ENCODE assay signal across 14 cellular contexts in the genomic region with DNA sequence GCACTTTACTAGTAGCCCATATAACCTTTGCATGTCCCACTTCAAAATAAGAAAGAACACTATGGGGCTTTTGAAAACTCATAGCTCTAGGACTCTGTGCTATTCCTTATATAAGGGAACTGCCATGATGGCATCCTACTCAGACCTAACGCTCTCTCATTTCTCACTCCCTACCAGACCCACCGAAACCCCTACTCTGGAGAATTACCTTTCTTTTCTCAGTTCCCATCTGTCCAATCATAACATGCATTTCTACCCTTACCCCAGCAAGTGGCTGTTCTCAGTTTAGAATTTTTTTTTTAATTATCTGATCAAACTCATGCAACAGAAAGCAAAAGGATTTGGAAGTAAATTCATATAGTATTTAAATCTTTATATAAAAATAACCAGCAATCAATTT. TPM values are rescaled to one million over a fixed set of nuclear protein-coding genes. Genes with fewer than 3 reads are reported as not detected.
DNase-seq lines count a peak whose midpoint lies in the region; ATAC-seq and TF ChIP-seq lines count a peak whose summit lies in the region.
"Had no signal": no experiment of that assay in that cellular context is flagged by ENCODE, and none has a peak within 500 bp of the region (broad histone marks: within the 10 kb centered on the region; RNA-seq: fewer than 3 reads in every experiment).

No MANE protein-coding gene starts in this region.

- no peak overlapping the region for H3K4me3 Mint-ChIP-seq in stimulated activated effector memory CD8-positive, alpha-beta T cell treated with anti-CD3 and anti-CD28 coated beads, Interleukin-12 subunit alpha, Interleukin-12 subunit beta, amount 100 ng/mL, for 72 hours
- H3K4me3 Mint-ChIP-seq in WTC11: no peak overlapping the region
- H3K4me3 Mint-ChIP-seq: CD4-positive, alpha-beta memory T cell had no signal

- peak; percentile 56 for ATAC-seq in GM21825 (IDR thresholded peaks at IDR 0.05; ENCODE audit: unreplicated experiment)
- ATAC-seq in HG03108 (IDR thresholded peaks at IDR 0.05; ENCODE audit: unreplicated experiment): peak; percentile 67
- peak; percentile 43 for ATAC-seq in stimulated activated effector memory CD8-positive, alpha-beta T cell treated with anti-CD3 and anti-CD28 coated beads, Interleukin-12 subunit alpha, Interleukin-12 subunit beta, amount 100 ng/mL, for 72 hours
- ATAC-seq in WTC11: no peak

- peak; percentile 8 for DNase-seq in GM19238 (ENCODE audit: insufficient read length, low spot score)
- no peak for DNase-seq in stimulated activated effector memory CD8-positive, alpha-beta T cell treated with anti-CD3 and anti-CD28 coated beads, Interleukin-12 subunit alpha, Interleukin-12 subunit beta, amount 100 ng/mL, for 72 hours (ENCODE audit: low spot score in 2 of 2)
- no peak for DNase-seq in WTC11 (ENCODE audit: low spot score)
- DNase-seq in dorsolateral prefrontal cortex: no peak
- DNase-seq in substantia nigra (lab: John Stamatoyannopoulos, UW): no peak
- DNase-seq in middle frontal gyrus (ENCODE audit: extremely low spot score, low spot score): no peak
- DNase-seq: activated naive CD4-positive, alpha-beta T cell treated with anti-CD3 and anti-CD28 coated beads, Interleukin-2, amount 50 U/mL, for 16 hours; CD4-positive, alpha-beta memory T cell; midbrain had no signal

- POLR2A ChIA-PET in WTC11 (lab: Charles Lee): no interaction called here

- CTCF ChIA-PET in WTC11 (lab: Charles Lee): interaction anchor here (0.6 to 1.3 kb wide), 2 partner anchors 47 to 227 kb away, joined by 3 to 5 read pairs; no protein-coding TSS in a partner anchor

- no peaks in the 10 kb centered on the region for H3K27me3 ChIP-seq in dorsolateral prefrontal cortex

- no peaks in the 10 kb centered on the region for H3K9me3 Mint-ChIP-seq in stimulated activated effector memory CD8-positive, alpha-beta T cell treated with anti-CD3 and anti-CD28 coated beads, Interleukin-12 subunit alpha, Interleukin-12 subunit beta, amount 100 ng/mL, for 72 hours
- H3K9me3 Mint-ChIP-seq in WTC11: no peaks in the 10 kb centered on the region
- H3K9me3 Mint-ChIP-seq: CD4-positive, alpha-beta memory T cell had no signal

- H3K4me3 ChIP-seq in dorsolateral prefrontal cortex: no peak overlapping the region
- H3K4me3 ChIP-seq: HAP-1, skin epidermis, thoracic aorta had no signal

- TF ChIP-seq CTCF in WTC11 (IDR thresholded peaks at IDR 0.05) (no peak), dorsolateral prefrontal cortex (IDR thresholded peaks at IDR 0.05 in 54 of 56, conservative IDR thresholded peaks at IDR 0.05 in 2 of 56; ENCODE audit: low read depth in 1 of 56, partially characterized antibody in 56 of 56) (no peak)

- no peak overlapping the region for H3K27ac ChIP-seq in dorsolateral prefrontal cortex
- H3K27ac ChIP-seq in substantia nigra (ENCODE audit: low read depth, low read length, poor library complexity, severe bottlenecking): no peak overlapping the region
- H3K27ac ChIP-seq: skin epidermis, thoracic aorta had no signal

- no peaks in the 10 kb centered on the region for H3K4me1 Mint-ChIP-seq in stimulated activated effector memory CD8-positive, alpha-beta T cell treated with anti-CD3 and anti-CD28 coated beads, Interleukin-12 subunit alpha, Interleukin-12 subunit beta, amount 100 ng/mL, for 72 hours
- H3K4me1 Mint-ChIP-seq in WTC11: no peaks in the 10 kb centered on the region

- no peaks in the 10 kb centered on the region for H3K27me3 Mint-ChIP-seq in WTC11 (ENCODE audit: low read depth)
- H3K27me3 Mint-ChIP-seq: CD4-positive, alpha-beta memory T cell had no signal

- no peak overlapping the region for H3K27ac Mint-ChIP-seq in stimulated activated effector memory CD8-positive, alpha-beta T cell treated with anti-CD3 and anti-CD28 coated beads, Interleukin-12 subunit alpha, Interleukin-12 subunit beta, amount 100 ng/mL, for 72 hours
- H3K27ac Mint-ChIP-seq in WTC11: no peak overlapping the region
- H3K27ac Mint-ChIP-seq: CD4-positive, alpha-beta memory T cell had no signal

- intact Hi-C loops in dorsolateral prefrontal cortex (cut with DNase I): loop anchor here in 1 of 2 donors (5.0 kb wide), 2 partner anchors 49 to 76 kb away; a partner anchor contains a TSS

- H3K36me3 Mint-ChIP-seq in stimulated activated effector memory CD8-positive, alpha-beta T cell treated with anti-CD3 and anti-CD28 coated beads, Interleukin-12 subunit alpha, Interleukin-12 subunit beta, amount 100 ng/mL, for 72 hours: peaks cover 24% of the 10 kb centered on the region
- peaks cover 15% of the 10 kb centered on the region for H3K36me3 Mint-ChIP-seq in WTC11

TF ChIP-seq in WTC11, 78 proteins besides CTCF, POLR2A, EP300 and RAD21:
- TF ChIP-seq ESRRA (CRISPR knock-in tag; IDR thresholded peaks at IDR 0.05; ENCODE audit: borderline replicate concordance): no peak
- no peak for TF ChIP-seq TCF7 (CRISPR knock-in tag; IDR thresholded peaks at IDR 0.05; ENCODE audit: low read depth)

RNA-seq across cellular contexts. Expression of a gene that starts 27.3 kb away (rescaled TPM):
- 35.4 to 39.2 TPM (median 37.3 TPM) in 3 replicates for total RNA-seq in WTC11 (2021)
- 10 to 100 TPM; 14.3 to 36.6 (median 21.8) TPM for total RNA-seq in dorsolateral prefrontal cortex

RNA-seq across cellular contexts. Expression of a gene that starts 48.1 kb away (rescaled TPM):
- total RNA-seq in WTC11 (2021) (10.3 to 15.5 TPM (median 14.1 TPM) in 3 replicates), dorsolateral prefrontal cortex (10 to 100 TPM in 22 of 120 experiments, 1 to 10 TPM in 98; 5.0 to 13.6 (median 8.0) TPM)
